In the genomic region with DNA sequence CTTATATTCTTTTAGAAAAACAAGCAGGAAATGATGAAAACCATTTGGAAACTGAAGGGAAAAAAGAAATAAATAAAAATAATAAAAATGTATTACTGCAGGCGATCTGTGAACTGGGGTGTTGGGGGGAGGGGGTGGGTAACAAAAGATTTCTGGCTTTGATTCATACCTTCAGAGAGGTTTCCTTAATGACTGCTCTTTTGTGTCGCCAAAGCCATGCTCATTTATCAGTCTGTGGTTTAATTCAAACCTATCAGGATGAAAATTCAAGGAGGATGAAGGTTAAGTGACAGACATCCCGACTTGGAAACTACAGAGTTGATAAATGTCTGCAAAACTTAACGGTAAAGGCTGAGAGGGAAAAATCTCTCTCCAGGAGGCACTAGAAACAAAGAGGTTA, we compare ENCODE assay signal across 18 cellular contexts.
"Had no signal": no experiment of that assay in that cellular context is flagged by ENCODE, and none has a peak within 500 bp of the region (broad histone marks: within the 10 kb centered on the region; RNA-seq: fewer than 3 reads in every experiment).

No MANE protein-coding gene starts in this region.

- FAIRE-seq: keratinocyte had no signal

- H3K27me3 Mint-ChIP-seq: activated naive CD8-positive, alpha-beta T cell treated with anti-CD3 and anti-CD28 coated beads, Interleukin-2, amount 50 U/mL, for 24 hours had no signal

- H3K4me1 ChIP-seq: ascending aorta had no signal

- H3K27ac Mint-ChIP-seq: activated naive CD4-positive, alpha-beta T cell treated with anti-CD3 and anti-CD28 coated beads for 36 hours; activated naive CD8-positive, alpha-beta T cell treated with anti-CD3 and anti-CD28 coated beads, Interleukin-2, amount 50 U/mL, for 24 hours; activated T-helper 2 cell treated with anti-CD3 and anti-CD28 coated beads, Interferon-gamma antibody, Interleukin-2, Interleukin-4, amounts not matched to agents 10 μg/mL and 5 μg/mL and 100 μg/mL, durations not matched to agents 14 hours and 24 hours and 36 hours; naive thymus-derived CD4-positive, alpha-beta T cell had no signal

- H3K36me3 ChIP-seq: ascending aorta, cardiac muscle cell, WERI-Rb-1 had no signal

- H3K27ac ChIP-seq: ascending aorta, cardiac muscle cell, dorsolateral prefrontal cortex, WERI-Rb-1 had no signal

- H3K27me3 ChIP-seq: ascending aorta, cardiac muscle cell, dorsolateral prefrontal cortex had no signal

- DNase-seq: activated CD4-positive, alpha-beta T cell treated with anti-CD3 and anti-CD28 coated beads, Interleukin-2, amount 50 U/mL, for 48 hours; activated naive CD4-positive, alpha-beta T cell treated with anti-CD3 and anti-CD28 coated beads for 36 hours; activated naive CD8-positive, alpha-beta T cell treated with anti-CD3 and anti-CD28 coated beads, Interleukin-2, amount 50 U/mL, for 24 hours; dorsolateral prefrontal cortex; mammary epithelial cell; naive thymus-derived CD4-positive, alpha-beta T cell; posterior cingulate gyrus; stimulated activated CD4-positive, alpha-beta T cell treated with anti-CD3 and anti-CD28 coated beads, Interleukin-4, amount 100 ng/mL, for 4 hours; stimulated activated naive CD8-positive, alpha-beta T cell treated with anti-CD3 and anti-CD28 coated beads, Interleukin-15, Interleukin-2, amounts not matched to agents 100 U/mL and 50 U/mL, for 24 hours; trophoblast cell; WERI-Rb-1 had no signal

- H3K9me3 ChIP-seq: ascending aorta had no signal

- H3K9me3 Mint-ChIP-seq: activated naive CD4-positive, alpha-beta T cell treated with anti-CD3 and anti-CD28 coated beads for 36 hours; activated naive CD8-positive, alpha-beta T cell treated with anti-CD3 and anti-CD28 coated beads, Interleukin-2, amount 50 U/mL, for 24 hours; activated T-helper 2 cell treated with anti-CD3 and anti-CD28 coated beads, Interferon-gamma antibody, Interleukin-2, Interleukin-4, amounts not matched to agents 10 μg/mL and 5 μg/mL and 100 μg/mL, durations not matched to agents 14 hours and 24 hours and 36 hours had no signal

- ATAC-seq: activated naive CD8-positive, alpha-beta T cell treated with anti-CD3 and anti-CD28 coated beads, Interleukin-2, amount 50 U/mL, for 24 hours; esophagus mucosa; left lobe of liver; naive thymus-derived CD4-positive, alpha-beta T cell; stimulated activated naive CD8-positive, alpha-beta T cell treated with anti-CD3 and anti-CD28 coated beads, Interleukin-15, Interleukin-2, amounts not matched to agents 100 U/mL and 50 U/mL, for 24 hours had no signal

- H3K36me3 Mint-ChIP-seq: naive thymus-derived CD4-positive, alpha-beta T cell had no signal

- H3K4me1 Mint-ChIP-seq: activated naive CD8-positive, alpha-beta T cell treated with anti-CD3 and anti-CD28 coated beads, Interleukin-2, amount 50 U/mL, for 24 hours; naive thymus-derived CD4-positive, alpha-beta T cell had no signal

- H3K4me3 ChIP-seq: ascending aorta, cardiac muscle cell, dorsolateral prefrontal cortex, skin epidermis had no signal

- H3K4me3 Mint-ChIP-seq: activated naive CD4-positive, alpha-beta T cell treated with anti-CD3 and anti-CD28 coated beads for 36 hours; activated naive CD8-positive, alpha-beta T cell treated with anti-CD3 and anti-CD28 coated beads, Interleukin-2, amount 50 U/mL, for 24 hours; naive thymus-derived CD4-positive, alpha-beta T cell had no signal
